8 cellular contexts compared by ENCODE assay signal in the genomic region with DNA sequence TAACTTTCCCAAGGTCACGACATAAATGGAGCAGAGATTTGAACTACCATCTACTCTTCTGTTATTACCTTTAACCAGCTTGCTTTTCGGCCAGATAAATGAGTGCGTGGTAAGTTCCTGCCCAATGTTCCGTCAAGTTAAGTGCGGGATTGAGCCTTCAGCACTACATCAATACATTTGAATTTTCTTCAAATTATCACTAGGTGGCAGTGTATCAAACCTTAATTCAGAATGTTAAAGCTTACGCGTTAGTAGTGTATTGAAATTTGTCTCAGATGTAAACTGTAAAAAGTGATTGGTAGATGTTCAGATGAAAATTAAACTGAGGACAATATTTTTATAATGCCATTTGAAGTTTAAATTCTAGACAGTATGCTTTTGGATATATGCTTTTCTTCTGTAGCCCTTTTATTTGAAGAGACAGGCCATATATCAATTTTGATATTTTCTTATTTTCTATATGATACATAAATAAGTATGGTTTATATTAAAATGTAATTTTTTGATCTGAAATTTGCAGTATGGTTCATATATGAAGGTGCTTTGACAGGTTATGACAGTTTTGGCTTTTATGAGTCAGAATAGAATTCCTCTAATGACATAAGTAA.
DNase-seq lines count a peak whose midpoint lies in the region; ATAC-seq, FAIRE-seq and TF ChIP-seq lines count a peak whose summit lies in the region.

No MANE protein-coding gene starts in this region.

- peaks cover 0 to 4% (median 0%) of the 10 kb centered on the region in 6 donors for H3K9me3 Mint-ChIP-seq in immature natural killer cell
- H3K9me3 Mint-ChIP-seq in activated CD8-positive, alpha-beta memory T cell treated with anti-CD3 and anti-CD28 coated beads, Interleukin-2, amount 10 ng/mL, durations not matched to agents 7 days and 5 days (ENCODE audit: low read depth), result no peaks in the 10 kb centered on the region

- H3K9me3 ChIP-seq in HEK293 (ENCODE audit: control insufficient read depth, insufficient read depth, low read depth, low read length), result no peaks in the 10 kb centered on the region
- no peaks in the 10 kb centered on the region for H3K9me3 ChIP-seq in keratinocyte (ENCODE audit: control insufficient read depth, low read depth, low read length)
- H3K9me3 ChIP-seq in gastrocnemius medialis, result no peaks in the 10 kb centered on the region

- H3K4me1 Mint-ChIP-seq in immature natural killer cell, result no peaks in the 10 kb centered on the region
- no peaks in the 10 kb centered on the region for H3K4me1 Mint-ChIP-seq in activated CD8-positive, alpha-beta memory T cell treated with anti-CD3 and anti-CD28 coated beads, Interleukin-2, amount 10 ng/mL, durations not matched to agents 7 days and 5 days

- no peak overlapping the region for H2AFZ ChIP-seq in keratinocyte (ENCODE audit: control insufficient read depth, low read length)

- in situ Hi-C loops in gastrocnemius medialis (cut with MboI; ENCODE audit: low sequenced_read_pairs in 4 of 4), result loop anchor here in 1 of 4 donors (10.0 kb wide), 1 partner anchor 969 kb away; no protein-coding TSS in a partner anchor

- intact Hi-C loops in gastrocnemius medialis (cut with DNase I; ENCODE audit: low total_unique reads), result loop anchor here (5.0 kb wide), 1 partner anchor 951 kb away; no protein-coding TSS in a partner anchor

- dilution Hi-C loops in keratinocyte (cut with MboI; ENCODE audit: extremely low pct_ligation_motif_present, low sequenced_read_pairs), result no loop called here

- H3K27me3 ChIP-seq in GM06990 (replicated peaks; ENCODE audit: control insufficient read depth, insufficient read depth, low read length) (no peaks in the 10 kb centered on the region), keratinocyte (ENCODE audit: control insufficient read depth, extremely low read depth, insufficient read depth, low read length) (no peaks in the 10 kb centered on the region), gastrocnemius medialis (no peaks in the 10 kb centered on the region)

- no peaks in the 10 kb centered on the region for H3K36me3 Mint-ChIP-seq in immature natural killer cell
- H3K36me3 Mint-ChIP-seq in activated CD8-positive, alpha-beta memory T cell treated with anti-CD3 and anti-CD28 coated beads, Interleukin-2, amount 10 ng/mL, durations not matched to agents 7 days and 5 days, result no peaks in the 10 kb centered on the region

- no peak overlapping the region for H3K4me3 Mint-ChIP-seq in immature natural killer cell
- no peak overlapping the region for H3K4me3 Mint-ChIP-seq in activated CD8-positive, alpha-beta memory T cell treated with anti-CD3 and anti-CD28 coated beads, Interleukin-2, amount 10 ng/mL, durations not matched to agents 7 days and 5 days

- CTCF ChIA-PET in HEK293 (lab: Yijun Ruan, JAX), result interaction anchor here (0.6 to 2.1 kb wide), 29 partner anchors 9 to 968 kb away, joined by 3 to 15 read pairs (median 3); no protein-coding TSS in a partner anchor
- CTCF ChIA-PET in activated CD8-positive, alpha-beta memory T cell treated with anti-CD3 and anti-CD28 coated beads, Interleukin-2, amount 10 ng/mL, durations not matched to agents 7 days and 5 days (lab: Charles Lee), result interaction anchor here (0.9 kb wide), 1 partner anchor 957 kb away, joined by 3 read pairs; no protein-coding TSS in a partner anchor

- H3K4me1 ChIP-seq in HEK293 (ENCODE audit: control insufficient read depth, insufficient read depth, low read length), result no peaks in the 10 kb centered on the region
- H3K4me1 ChIP-seq in keratinocyte (ENCODE audit: control insufficient read depth, extremely low read depth, insufficient read depth, low read length), result no peaks in the 10 kb centered on the region
- no peaks in the 10 kb centered on the region for H3K4me1 ChIP-seq in gastrocnemius medialis

- no peaks in the 10 kb centered on the region for H4K20me1 ChIP-seq in keratinocyte (ENCODE audit: control insufficient read depth, extremely low read depth, insufficient read depth, low read length)

- H3K9ac ChIP-seq in keratinocyte (ENCODE audit: control insufficient read depth, extremely low read depth, insufficient read depth, low read length), result no peak overlapping the region

- H3K4me2 ChIP-seq in keratinocyte (ENCODE audit: control insufficient read depth, extremely low read depth, insufficient read depth, low read depth, low read length), result no peak overlapping the region

- peak; percentile 39 for FAIRE-seq in keratinocyte (lab: Jason Lieb, UNC)

- H3K27me3 Mint-ChIP-seq in immature natural killer cell (ENCODE audit: low read depth in 3 of 3), result no peaks in the 10 kb centered on the region
- H3K27me3 Mint-ChIP-seq in activated CD8-positive, alpha-beta memory T cell treated with anti-CD3 and anti-CD28 coated beads, Interleukin-2, amount 10 ng/mL, durations not matched to agents 7 days and 5 days, result no peaks in the 10 kb centered on the region

- no peak for DNase-seq in GM06990 (ENCODE audit: extremely low read depth, insufficient read length)
- peak; percentile 10 for DNase-seq in NCI-H2029 treated with DMSO at 0.1 percent for 48 hours (lab: John Stamatoyannopoulos, UW)
- peak; percentile 0 for DNase-seq in amniotic stem cell (lab: John Stamatoyannopoulos, UW)
- no peak for DNase-seq in keratinocyte (ENCODE audit: low read depth, low spot score)
- no peak for DNase-seq in immature natural killer cell
- DNase-seq in activated CD8-positive, alpha-beta memory T cell treated with anti-CD3 and anti-CD28 coated beads, Interleukin-2, amount 10 ng/mL, durations not matched to agents 7 days and 5 days, result no peak
- DNase-seq in gastrocnemius medialis, result no peak

- H3K36me3 ChIP-seq in GM06990 (ENCODE audit: control insufficient read depth, insufficient read depth, low read length) (no peaks in the 10 kb centered on the region), HEK293 (ENCODE audit: control insufficient read depth in 2 of 2, insufficient read depth in 1 of 2, low read length in 2 of 2) (no peaks in the 10 kb centered on the region), keratinocyte (ENCODE audit: control insufficient read depth in 2 of 2, extremely low read depth in 1 of 2, insufficient read depth in 2 of 2, low read length in 2 of 2) (no peaks in the 10 kb centered on the region), gastrocnemius medialis (no peaks in the 10 kb centered on the region)

- H3K4me3 ChIP-seq in GM06990 (replicated peaks; ENCODE audit: low read depth, low read length) (no peak overlapping the region), HEK293 (ENCODE audit: low read depth, low read length) (no peak overlapping the region), keratinocyte (ENCODE audit: control insufficient read depth in 2 of 3, extremely low read depth in 1 of 3, insufficient read depth in 2 of 3, low read depth in 1 of 3, low read length in 3 of 3) (no peak overlapping the region), gastrocnemius medialis (no peak overlapping the region)

- no peak overlapping the region for H3K27ac Mint-ChIP-seq in immature natural killer cell
- H3K27ac Mint-ChIP-seq in activated CD8-positive, alpha-beta memory T cell treated with anti-CD3 and anti-CD28 coated beads, Interleukin-2, amount 10 ng/mL, durations not matched to agents 7 days and 5 days, result no peak overlapping the region

- H3K9me1 ChIP-seq in keratinocyte (ENCODE audit: control insufficient read depth, extremely low read depth, insufficient read depth, low read length), result no peaks in the 10 kb centered on the region

- H3K27ac ChIP-seq in HEK293 (ENCODE audit: extremely low read depth, low read depth, low read length), result no peak overlapping the region
- H3K27ac ChIP-seq in keratinocyte (ENCODE audit: control insufficient read depth, insufficient read depth, low read length), result no peak overlapping the region
- no peak overlapping the region for H3K27ac ChIP-seq in gastrocnemius medialis

- H3K79me2 ChIP-seq in keratinocyte (ENCODE audit: control insufficient read depth, insufficient read depth, low read length), result no peaks in the 10 kb centered on the region

- POLR2A ChIA-PET in HEK293 (lab: Yijun Ruan, JAX), result no interaction called here

- no peak for TF ChIP-seq POLR2A in gastrocnemius medialis (IDR thresholded peaks at IDR 0.05)

- ATAC-seq in activated CD8-positive, alpha-beta memory T cell treated with anti-CD3 and anti-CD28 coated beads, Interleukin-2, amount 10 ng/mL, durations not matched to agents 7 days and 5 days, result no peak
- no peak for ATAC-seq in gastrocnemius medialis

- TF ChIP-seq CTCF in GM06990 (IDR thresholded peaks at IDR 0.05; ENCODE audit: insufficient read depth, low read length, poor library complexity, severe bottlenecking) (peak; percentile 44), HEK293 (tag by site-specific recombination; IDR thresholded peaks at IDR 0.05) (no peak), keratinocyte (optimal IDR thresholded peaks at IDR 0.05 in 1 of 3, IDR thresholded peaks at IDR 0.05 in 1 of 3, conservative IDR thresholded peaks at IDR 0.05 in 1 of 3; ENCODE audit: extremely low read depth in 1 of 3, insufficient read depth in 2 of 3, low read length in 3 of 3) (peak; percentile 13 to 48 (median 28)), gastrocnemius medialis (IDR thresholded peaks at IDR 0.05 in 4 of 5, conservative IDR thresholded peaks at IDR 0.05 in 1 of 5) (peak in 1 of 5 experiments; percentile 25)

TF ChIP-seq in HEK293, 187 proteins besides CTCF, POLR2A, EP300 and RAD21:
- no peak for TF ChIP-seq ZNF561 (tag by site-specific recombination; IDR thresholded peaks at IDR 0.05; ENCODE audit: borderline replicate concordance)
- TF ChIP-seq ZNF654 (tag by site-specific recombination; IDR thresholded peaks at IDR 0.05; ENCODE audit: low read depth), result peak; percentile 25

Comparison
In these comparisons a context has a peak if more than half of its experiments do, and no peak if none do; other contexts are left out.
1. DNase-seq: peak in NCI-H2029 treated with DMSO at 0.1 percent for 48 hours (single experiment) and amniotic stem cell (single experiment); none in GM06990 (single experiment), keratinocyte (single experiment), immature natural killer cell (0 of 3), activated CD8-positive, alpha-beta memory T cell treated with anti-CD3 and anti-CD28 coated beads, Interleukin-2, amount 10 ng/mL, durations not matched to agents 7 days and 5 days (single experiment) and gastrocnemius medialis (0 of 2).